8 cellular contexts compared by ENCODE assay signal in genomic region chr4:26885912-26886274, GRCh38. TPM values are rescaled to one million over a fixed set of nuclear protein-coding genes. Genes with fewer than 3 reads are reported as not detected.
DNase-seq lines count a peak whose midpoint lies in the region; ATAC-seq lines count a peak whose summit lies in the region.

No MANE protein-coding gene starts in this region.

- ATAC-seq in activated CD8-positive, alpha-beta memory T cell treated with anti-CD3 and anti-CD28 coated beads, Interleukin-2, amount 10 ng/mL, durations not matched to agents 7 days and 5 days, result peak; percentile 58
- ATAC-seq in HG02588 (IDR thresholded peaks at IDR 0.05; ENCODE audit: unreplicated experiment) (peak; percentile 87), esophagus mucosa (peak; percentile 57)

- CTCF ChIA-PET in activated CD8-positive, alpha-beta memory T cell treated with anti-CD3 and anti-CD28 coated beads, Interleukin-2, amount 10 ng/mL, durations not matched to agents 7 days and 5 days (lab: Charles Lee), result interaction anchor here (0.6 to 3.4 kb wide), 9 partner anchors 10 to 561 kb away, joined by 3 to 23 read pairs (median 3); partner anchors contain the start of genes STIM2 and TBC1D19

- peak overlapping the region; percentile 63 for H3K4me3 Mint-ChIP-seq in activated CD8-positive, alpha-beta memory T cell treated with anti-CD3 and anti-CD28 coated beads, Interleukin-2, amount 10 ng/mL, durations not matched to agents 7 days and 5 days

- peak overlapping the region; percentile 94 for H3K27ac Mint-ChIP-seq in activated CD8-positive, alpha-beta memory T cell treated with anti-CD3 and anti-CD28 coated beads, Interleukin-2, amount 10 ng/mL, durations not matched to agents 7 days and 5 days

- peaks cover 29% of the 10 kb centered on the region for H3K36me3 Mint-ChIP-seq in activated CD8-positive, alpha-beta memory T cell treated with anti-CD3 and anti-CD28 coated beads, Interleukin-2, amount 10 ng/mL, durations not matched to agents 7 days and 5 days

- peak; percentile 65 for DNase-seq in activated CD8-positive, alpha-beta memory T cell treated with anti-CD3 and anti-CD28 coated beads, Interleukin-2, amount 10 ng/mL, durations not matched to agents 7 days and 5 days
- DNase-seq in activated CD8-positive, alpha-beta memory T cell treated with anti-CD3 and anti-CD28 coated beads, Interleukin-2, amount 50 U/mL, for 48 hours, result no peak
- DNase-seq in MV-4-11 (lab: John Stamatoyannopoulos, UW), result peak; percentile 94
- DNase-seq in DMS79 (lab: John Stamatoyannopoulos, UW), result no peak
- no peak for DNase-seq in hypothalamus (lab: John Stamatoyannopoulos, UW)
- DNase-seq in C1 segment of cervical spinal cord (lab: John Stamatoyannopoulos, UW), result no peak

- H3K4me1 Mint-ChIP-seq in activated CD8-positive, alpha-beta memory T cell treated with anti-CD3 and anti-CD28 coated beads, Interleukin-2, amount 10 ng/mL, durations not matched to agents 7 days and 5 days, result peaks cover 61% of the 10 kb centered on the region

- H3K9me3 Mint-ChIP-seq in activated CD8-positive, alpha-beta memory T cell treated with anti-CD3 and anti-CD28 coated beads, Interleukin-2, amount 10 ng/mL, durations not matched to agents 7 days and 5 days (ENCODE audit: low read depth), result no peaks in the 10 kb centered on the region

- H3K27me3 Mint-ChIP-seq in activated CD8-positive, alpha-beta memory T cell treated with anti-CD3 and anti-CD28 coated beads, Interleukin-2, amount 10 ng/mL, durations not matched to agents 7 days and 5 days, result no peaks in the 10 kb centered on the region

RNA-seq across cellular contexts. Expression of gene STIM2, which starts 25.3 kb away (rescaled TPM):
- 10 to 100 TPM; 54.6 to 66.3 TPM for total RNA-seq in activated CD8-positive, alpha-beta memory T cell treated with anti-CD3 and anti-CD28 coated beads, Interleukin-2, amount 10 ng/mL, durations not matched to agents 7 days and 5 days
- total RNA-seq in esophagus mucosa, result 7.1 TPM

Comparison
In these comparisons a context has a peak if more than half of its experiments do, and no peak if none do; other contexts are left out.
1. DNase-seq: peak in activated CD8-positive, alpha-beta memory T cell treated with anti-CD3 and anti-CD28 coated beads, Interleukin-2, amount 10 ng/mL, durations not matched to agents 7 days and 5 days (single experiment) and MV-4-11 (single experiment); none in activated CD8-positive, alpha-beta memory T cell treated with anti-CD3 and anti-CD28 coated beads, Interleukin-2, amount 50 U/mL, for 48 hours (single experiment), DMS79 (single experiment), hypothalamus (0 of 51) and C1 segment of cervical spinal cord (0 of 14).
2. Peak in every context shown above with its lines, with median percentiles within 50 percentile points of each other: ATAC-seq.